In genomic region chr14:81533212-81533535, GRCh38 we compare ENCODE assay signal across 8 cellular contexts. TPM values are rescaled to one million over a fixed set of nuclear protein-coding genes. Genes with fewer than 3 reads are reported as not detected.
DNase-seq lines count a peak whose midpoint lies in the region; ATAC-seq and TF ChIP-seq lines count a peak whose summit lies in the region.

No MANE protein-coding gene starts in this region.

- intact Hi-C loops in sigmoid colon (cut with DNase I): loop anchor here (5.0 to 10.0 kb wide), 2 partner anchors 68 to 311 kb away; partner anchors contain the start of gene GTF2A1

- no peaks in the 10 kb centered on the region for H3K27me3 ChIP-seq in sigmoid colon

- H3K4me1 ChIP-seq in sigmoid colon: peaks cover 0 to 55% (median 40%) of the 10 kb centered on the region in 4 donors

- TF ChIP-seq CTCF in GM12875 (IDR thresholded peaks at IDR 0.05; ENCODE audit: borderline replicate concordance, insufficient read depth, low read depth, low read length): no peak
- no peak for TF ChIP-seq CTCF in VCaP (conservative IDR thresholded peaks at IDR 0.05)
- no peak for TF ChIP-seq CTCF in fibroblast of villous mesenchyme (IDR thresholded peaks at IDR 0.05; ENCODE audit: insufficient read depth, low read depth, low read length)
- TF ChIP-seq CTCF in sigmoid colon (IDR thresholded peaks at IDR 0.05): no peak

- TF ChIP-seq POLR2A in sigmoid colon (IDR thresholded peaks at IDR 0.05): no peak

- no peak for TF ChIP-seq EP300 in sigmoid colon (IDR thresholded peaks at IDR 0.05)

- H3K27ac ChIP-seq in VCaP: peak overlapping the region; percentile 63; the same call in 1 of the 2 replicates
- peak overlapping the region; percentile 70 to 84 (median 80) for H3K27ac ChIP-seq in sigmoid colon

- peak; percentile 19 for DNase-seq in fibroblast of villous mesenchyme (ENCODE audit: low read depth)
- no peak for DNase-seq in sigmoid colon
- DNase-seq in A172 (ENCODE audit: low spot score): no peak
- no peak for DNase-seq in SHP77 (lab: John Stamatoyannopoulos, UW)
- DNase-seq in RPMI8226: no peak

- H3K4me3 ChIP-seq in GM12875 (ENCODE audit: low read depth, low read length) (peak overlapping the region; percentile 85), fibroblast of villous mesenchyme (ENCODE audit: low read depth, low read length) (peak overlapping the region; percentile 97), sigmoid colon (peak overlapping the region; percentile 78 to 96 (median 93))

- H3K9me3 ChIP-seq in sigmoid colon: peaks cover 0 to 3% (median 0%) of the 10 kb centered on the region in 4 donors

- no peak for ATAC-seq in GM18520 (IDR thresholded peaks at IDR 0.05; ENCODE audit: unreplicated experiment)

- no peaks in the 10 kb centered on the region for H3K36me3 ChIP-seq in sigmoid colon

- 0 to 1% methylated on average over 10 of the region's 10 CpGs for WGBS in sigmoid colon, 2 donors

RNA-seq across cellular contexts. Expression of gene SEL1L, which starts 0.5 kb away (rescaled TPM):
- total RNA-seq in fibroblast of villous mesenchyme (89.9 and 97.6 TPM in 2 replicates), sigmoid colon (10 to 100 TPM; 52.0 to 74.8 (median 54.8) TPM)
- polyA plus RNA-seq in sigmoid colon: 10 to 100 TPM in 1 of 3 donors, 1 to 10 TPM in 2; 4.2 to 22.8 (median 6.2) TPM
- total RNA-seq in A172 (2014; rRNA removed; shearing (Covaris generic)): 28.0 and 40.0 TPM in 2 replicates
